ENCODE assay signal across 14 cellular contexts in the genomic region with DNA sequence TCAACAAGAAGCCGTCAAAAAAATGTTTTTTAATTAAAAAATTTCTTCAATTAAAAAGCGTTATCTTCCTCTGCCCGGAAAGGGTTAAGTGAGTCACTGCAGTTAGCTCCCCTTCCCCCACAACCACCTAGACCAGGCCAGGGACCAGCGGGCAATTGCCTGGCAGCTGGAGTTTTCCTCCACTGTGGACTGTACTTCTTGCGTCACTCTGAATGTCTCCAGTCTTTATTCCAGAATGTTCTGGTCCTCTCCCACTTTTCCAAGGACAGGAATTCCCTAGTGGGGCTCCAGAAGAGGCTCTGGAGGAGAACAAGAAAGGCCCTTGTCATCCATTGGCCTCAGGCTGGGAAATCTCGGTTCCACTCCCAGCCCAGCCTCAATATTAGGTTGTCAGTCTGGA.
DNase-seq lines count a peak whose midpoint lies in the region; ATAC-seq, FAIRE-seq and TF ChIP-seq lines count a peak whose summit lies in the region.
"Had no signal": no experiment of that assay in that cellular context is flagged by ENCODE, and none has a peak within 500 bp of the region (broad histone marks: within the 10 kb centered on the region; RNA-seq: fewer than 3 reads in every experiment).

No MANE protein-coding gene starts in this region.

- no peak overlapping the region for H3K4me2 ChIP-seq in PC-9

- H3K27ac ChIP-seq in cardiac muscle cell (peak overlapping the region; percentile 32), PC-9 (no peak overlapping the region), small intestine (ENCODE audit: low read depth in 1 of 2, low read length in 1 of 2) (no peak overlapping the region)
- H3K27ac ChIP-seq: vagina had no signal

- FAIRE-seq in GM19239 (lab: Jason Lieb, UNC) (no peak), small intestine (lab: Jason Lieb, UNC) (no peak)

- H3K27me3 ChIP-seq in cardiac muscle cell = no peaks in the 10 kb centered on the region
- no peaks in the 10 kb centered on the region for H3K27me3 ChIP-seq in PC-9 (ENCODE audit: insufficient read depth, low read depth)
- no peaks in the 10 kb centered on the region for H3K27me3 ChIP-seq in small intestine (ENCODE audit: control insufficient read depth in 2 of 2, insufficient read depth in 2 of 2, low read length in 2 of 2)
- H3K27me3 ChIP-seq: vagina had no signal

- H2AFZ ChIP-seq in PC-9 = no peak overlapping the region

- H4K20me1 ChIP-seq in PC-9 (ENCODE audit: insufficient read depth) = no peaks in the 10 kb centered on the region

- peaks cover 5% of the 10 kb centered on the region for H3F3A ChIP-seq in PC-9 (ENCODE audit: insufficient read depth, low read depth)

- no TSS peak for BruUV-seq in PC-9 (replicated peaks; lab: Mats Ljungman, UMichigan)

- H3K36me3 ChIP-seq in cardiac muscle cell (no peaks in the 10 kb centered on the region), PC-9 (ENCODE audit: low read depth) (0 out of 2 replicates have a peak, but pooled peaks cover 7% of the 10 kb centered on the region), small intestine (ENCODE audit: control insufficient read depth in 2 of 2, insufficient read depth in 2 of 2, low read length in 2 of 2) (peaks cover 0 to 4% of the 10 kb centered on the region in 2 donors)

- no peak for TF ChIP-seq CTCF in cardiac muscle cell (IDR thresholded peaks at IDR 0.05; ENCODE audit: low read depth, low read length)
- no peak for TF ChIP-seq CTCF in astrocyte of the spinal cord (IDR thresholded peaks at IDR 0.05; ENCODE audit: low read depth, low read length)
- TF ChIP-seq CTCF in PC-9 (conservative IDR thresholded peaks at IDR 0.05) = no peak

- no peaks in the 10 kb centered on the region for H3K79me2 ChIP-seq in PC-9 (ENCODE audit: low read depth)

- in situ Hi-C loops in astrocyte of the spinal cord (cut with HindIII; ENCODE audit: low sequenced_read_pairs) = no loop called here

- POLR2A ChIA-PET in PC-9 (lab: Charles Lee; ENCODE audit: unreplicated experiment) = no interaction called here

- DNase-seq in cardiac muscle cell (ENCODE audit: low read depth in 1 of 2, low spot score in 1 of 2) (peak in 1 of 2 donors; percentile 82), cardiac septum (ENCODE audit: low spot score) (no peak), astrocyte of the spinal cord (ENCODE audit: low read depth, low spot score) (peak; percentile 57), left lobe of liver (ENCODE audit: low spot score) (peak; percentile 74), PC-9 (no peak), GM19239 (ENCODE audit: insufficient read length, low spot score) (no peak), small intestine (no peak)
- DNase-seq: DMS79; GOT3; NCI-H2107; stimulated activated CD4-positive, alpha-beta T cell treated with anti-CD3 and anti-CD28 coated beads, Interleukin-1b, Interleukin-23, amount 100 ng/mL, for 48 hours had no signal

- CTCF ChIA-PET in PC-9 (lab: Charles Lee) = no interaction called here

- no peaks in the 10 kb centered on the region for H3K9me2 ChIP-seq in PC-9 (ENCODE audit: insufficient read depth)

- ATAC-seq in left lobe of liver (peak; percentile 82), HG03159 (IDR thresholded peaks at IDR 0.05; ENCODE audit: unreplicated experiment) (no peak)
- ATAC-seq: activated naive CD4-positive, alpha-beta T cell treated with anti-CD3 and anti-CD28 coated beads, Interleukin-2, amount 50 U/mL, for 72 hours had no signal

- no peak overlapping the region for H3K4me3 ChIP-seq in cardiac muscle cell
- no peak overlapping the region for H3K4me3 ChIP-seq in astrocyte of the spinal cord (ENCODE audit: low read depth, low read length)
- H3K4me3 ChIP-seq in PC-9 = no peak overlapping the region
- no peak overlapping the region for H3K4me3 ChIP-seq in small intestine (ENCODE audit: low read depth in 1 of 2, low read length in 2 of 2)
- H3K4me3 ChIP-seq: vagina had no signal

- H3K9me3 ChIP-seq in cardiac muscle cell (ENCODE audit: low read depth) (no peaks in the 10 kb centered on the region), PC-9 (ENCODE audit: insufficient read depth, low read depth) (peaks cover 6% of the 10 kb centered on the region), small intestine (ENCODE audit: control insufficient read depth, low read depth) (no peaks in the 10 kb centered on the region)
- H3K9me3 ChIP-seq: vagina had no signal

- H3K4me1 ChIP-seq in cardiac muscle cell (ENCODE audit: low read depth) = no peaks in the 10 kb centered on the region
- H3K4me1 ChIP-seq in PC-9 (replicated peaks; ENCODE audit: insufficient read depth) = peaks cover 12% of the 10 kb centered on the region
- H3K4me1 ChIP-seq in small intestine (ENCODE audit: control insufficient read depth in 2 of 2, insufficient read depth in 1 of 2, low read depth in 1 of 2, low read length in 1 of 2) = no peaks in the 10 kb centered on the region

- WGBS in small intestine, 3 donors = 42 to 60% (median 59%) methylated on average over 6 of the region's 6 CpGs

- intact Hi-C loops in cardiac septum (cut with DNase I) = no loop called here
- intact Hi-C loops in PC-9 (cut with micrococcal nuclease; ENCODE audit: unreplicated experiment) = no loop called here

Comparison
In these comparisons a context has a peak if more than half of its experiments do, and no peak if none do; other contexts are left out.
1. DNase-seq: peak in astrocyte of the spinal cord (single experiment) and left lobe of liver (single experiment); none in cardiac septum (single experiment), PC-9 (0 of 2), GM19239 (single experiment) and small intestine (single experiment).